17 cellular contexts compared by ENCODE assay signal in the genomic region with DNA sequence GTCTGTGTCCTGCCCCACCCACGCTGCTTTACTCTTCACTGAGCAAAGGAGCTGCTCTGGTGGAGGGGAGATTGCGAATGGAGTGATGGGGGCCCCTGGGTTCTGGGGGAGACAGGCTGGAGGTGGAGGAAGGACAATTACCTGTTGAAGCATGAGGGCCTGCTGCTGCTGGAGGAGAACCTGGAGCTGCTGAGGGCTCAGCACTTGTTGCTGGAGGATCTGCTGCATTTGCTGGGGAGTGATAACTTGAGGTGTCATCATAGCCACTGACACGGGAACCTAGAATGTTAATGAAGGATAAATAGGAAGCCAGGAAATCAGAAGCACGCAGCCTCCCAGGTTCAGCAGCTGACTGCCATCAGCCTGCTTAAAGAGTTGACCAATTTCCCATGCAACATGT.
DNase-seq lines count a peak whose midpoint lies in the region; ATAC-seq and TF ChIP-seq lines count a peak whose summit lies in the region.
"Had no signal": no experiment of that assay in that cellular context is flagged by ENCODE, and none has a peak within 500 bp of the region (broad histone marks: within the 10 kb centered on the region; RNA-seq: fewer than 3 reads in every experiment).

No MANE protein-coding gene starts in this region.

- intact Hi-C loops in CD4-positive, alpha-beta T cell (cut with DNase I, micrococcal nuclease), result no loop called here
- intact Hi-C loops in ascending aorta (cut with DNase I), result no loop called here

- H3K9me3 ChIP-seq in SK-N-SH (no peaks in the 10 kb centered on the region), ascending aorta (no peaks in the 10 kb centered on the region), neural cell (ENCODE audit: low read length) (no peaks in the 10 kb centered on the region)
- H3K9me3 ChIP-seq in CD4-positive, alpha-beta T cell (ENCODE audit: control insufficient read depth, low read length), result no peaks in the 10 kb centered on the region
- H3K9me3 ChIP-seq: body of pancreas had no signal

- no peaks in the 10 kb centered on the region for H4K20me1 ChIP-seq in SK-N-SH (ENCODE audit: insufficient read depth)
- no peaks in the 10 kb centered on the region for H4K20me1 ChIP-seq in neural cell (ENCODE audit: insufficient read depth)

- H3K4me1 ChIP-seq in SK-N-SH (ENCODE audit: control insufficient read depth in 1 of 2, insufficient read depth in 2 of 2, low read depth in 1 of 2, low read length in 1 of 2) (peaks cover 51 to 62% of the 10 kb centered on the region in 2 experiments), ascending aorta (peaks cover 14 to 77% of the 10 kb centered on the region in 2 donors)

- peaks cover 100% of the 10 kb centered on the region for H3K79me2 ChIP-seq in SK-N-SH (ENCODE audit: insufficient read depth)
- peaks cover 13% of the 10 kb centered on the region for H3K79me2 ChIP-seq in neural cell (replicated peaks; ENCODE audit: insufficient read depth, low read length)

- DNase-seq in SK-N-SH, result no peak
- no peak for DNase-seq in CD4-positive, alpha-beta T cell
- no peak for DNase-seq in ascending aorta (ENCODE audit: low spot score in 2 of 2)
- DNase-seq: activated CD4-positive, alpha-beta T cell treated with anti-CD3 and anti-CD28 coated beads for 4 hours; body of pancreas; GOT3; hypothalamus; KG1; retina had no signal

- peaks cover 15 to 42% of the 10 kb centered on the region in 2 experiments for H3K36me3 ChIP-seq in SK-N-SH (replicated peaks in 1 of 2; ENCODE audit: control insufficient read depth in 1 of 2, insufficient read depth in 2 of 2, low read length in 1 of 2)
- H3K36me3 ChIP-seq in ascending aorta, result peaks cover 16 to 27% of the 10 kb centered on the region in 2 donors
- no peaks in the 10 kb centered on the region for H3K36me3 ChIP-seq in neural cell (ENCODE audit: insufficient read depth, low read length)

- H3K27me3 Mint-ChIP-seq in CD4-positive, alpha-beta T cell, result no peaks in the 10 kb centered on the region

- WGBS in SK-N-SH (ENCODE audit: low lambda C conversion rate), result 92% methylated on average over 4 of the region's 4 CpGs

- TF ChIP-seq CTCF in SK-N-SH (IDR thresholded peaks at IDR 0.05) (no peak), ascending aorta (IDR thresholded peaks at IDR 0.05) (no peak), neural cell (IDR thresholded peaks at IDR 0.05; ENCODE audit: poor library complexity, severe bottlenecking) (no peak)
- no peak for TF ChIP-seq CTCF in CD4-positive, alpha-beta T cell (IDR thresholded peaks at IDR 0.05)

- no peaks in the 10 kb centered on the region for H3K9me3 Mint-ChIP-seq in CD4-positive, alpha-beta T cell
- H3K9me3 Mint-ChIP-seq: nephron had no signal

- H3K4me3 ChIP-seq in SK-N-SH (ENCODE audit: low read depth in 2 of 2, low read length in 1 of 2) (no peak overlapping the region), ascending aorta (no peak overlapping the region), neural cell (ENCODE audit: low read length) (peak overlapping the region; percentile 35)
- H3K4me3 ChIP-seq: body of pancreas had no signal

- peak overlapping the region; percentile 39 for H3K4me3 Mint-ChIP-seq in CD4-positive, alpha-beta T cell
- H3K4me3 Mint-ChIP-seq: nephron had no signal

- H2AFZ ChIP-seq in SK-N-SH (ENCODE audit: low read depth), result no peak overlapping the region
- H2AFZ ChIP-seq in neural cell (ENCODE audit: low read depth, low read length), result no peak overlapping the region

- H3K4me1 Mint-ChIP-seq in CD4-positive, alpha-beta T cell (ENCODE audit: low read depth), result peaks cover 100% of the 10 kb centered on the region

- no peak overlapping the region for H3K27ac Mint-ChIP-seq in CD4-positive, alpha-beta T cell

- TF ChIP-seq RAD21 in SK-N-SH (IDR thresholded peaks at IDR 0.05; ENCODE audit: low read length) (no peak), neural cell (conservative IDR thresholded peaks at IDR 0.05) (no peak)

- no peaks in the 10 kb centered on the region for H3K27me3 ChIP-seq in SK-N-SH (ENCODE audit: insufficient read depth)
- H3K27me3 ChIP-seq in CD4-positive, alpha-beta T cell (ENCODE audit: control insufficient read depth, insufficient read depth, low read length), result no peaks in the 10 kb centered on the region
- H3K27me3 ChIP-seq in ascending aorta, result no peaks in the 10 kb centered on the region
- H3K27me3 ChIP-seq in neural cell (ENCODE audit: insufficient read depth, low read depth, low read length), result no peaks in the 10 kb centered on the region
- H3K27me3 ChIP-seq: body of pancreas had no signal

- CTCF ChIA-PET in SK-N-SH (lab: Yijun Ruan, JAX), result interaction anchor here (0.7 to 1.3 kb wide), 2 partner anchors 12 to 48 kb away, joined by 3 to 4 read pairs; no protein-coding TSS in a partner anchor
- CTCF ChIA-PET in CD4-positive, alpha-beta T cell (lab: Charles Lee), result interaction anchor here (1.1 kb wide), 1 partner anchor 23 kb away, joined by 3 read pairs; no protein-coding TSS in a partner anchor

- H3K9me2 ChIP-seq in SK-N-SH, result no peaks in the 10 kb centered on the region
- no peaks in the 10 kb centered on the region for H3K9me2 ChIP-seq in neural cell (ENCODE audit: insufficient read depth, low read length)

- POLR2A ChIA-PET in SK-N-SH (lab: Yijun Ruan, JAX), result no interaction called here
- POLR2A ChIA-PET in CD4-positive, alpha-beta T cell (lab: Charles Lee), result interaction anchor here (0.6 to 8.9 kb wide), 3 partner anchors 9 to 93 kb away, joined by 3 to 104 read pairs (median 7); no protein-coding TSS in a partner anchor

- H3K9ac ChIP-seq in SK-N-SH, result no peak overlapping the region
- H3K9ac ChIP-seq in neural cell (ENCODE audit: low read length), result no peak overlapping the region

- TF ChIP-seq EP300 in SK-N-SH (IDR thresholded peaks at IDR 0.05; ENCODE audit: borderline replicate concordance in 1 of 2, low read depth in 1 of 2, low read length in 1 of 2), result no peak
- TF ChIP-seq EP300 in neural cell (conservative IDR thresholded peaks at IDR 0.05; ENCODE audit: poor library complexity, severe bottlenecking), result no peak

- H3K27ac ChIP-seq in SK-N-SH (ENCODE audit: low read depth in 2 of 2, low read length in 1 of 2), result peak overlapping the region; percentile 41 to 63; a peak in 2 of 4 replicates
- peak overlapping the region; percentile 30 for H3K27ac ChIP-seq in CD4-positive, alpha-beta T cell (ENCODE audit: low read depth, low read length)
- H3K27ac ChIP-seq in ascending aorta, result peak overlapping the region; percentile 8 to 60
- peak overlapping the region; percentile 68 for H3K27ac ChIP-seq in neural cell (ENCODE audit: low read length)
- H3K27ac ChIP-seq: 22Rv1, C4-2B had no signal

- no peak overlapping the region for H3K4me2 ChIP-seq in SK-N-SH
- H3K4me2 ChIP-seq in neural cell (ENCODE audit: low read length), result peak overlapping the region; percentile 18

- no peak for ATAC-seq in SK-N-SH treated with all-trans-retinoic acid at 6 μM for 48 hours
- ATAC-seq in CD4-positive, alpha-beta T cell (ENCODE audit: poor library complexity), result no peak
- no peak for ATAC-seq in GM21360 (IDR thresholded peaks at IDR 0.05; ENCODE audit: unreplicated experiment)
- no peak for ATAC-seq in GM19455 (IDR thresholded peaks at IDR 0.05; ENCODE audit: unreplicated experiment)
- ATAC-seq in GM21529 (IDR thresholded peaks at IDR 0.05; ENCODE audit: unreplicated experiment), result no peak
- ATAC-seq: body of pancreas had no signal

- peaks cover 31% of the 10 kb centered on the region for H3F3A ChIP-seq in SK-N-SH (replicated peaks; ENCODE audit: insufficient read depth)
- H3F3A ChIP-seq in neural cell (ENCODE audit: insufficient read depth, low read length, poor library complexity, severe bottlenecking), result no peaks in the 10 kb centered on the region

- peaks cover 82% of the 10 kb centered on the region for H3K36me3 Mint-ChIP-seq in CD4-positive, alpha-beta T cell (ENCODE audit: low read depth)

TF ChIP-seq in SK-N-SH, 30 proteins besides CTCF, POLR2A, EP300 and RAD21 (continues in another document):
- TF ChIP-seq GATA2 (CRISPR knock-in tag; IDR thresholded peaks at IDR 0.05) (no peak), YY1 (IDR thresholded peaks at IDR 0.05; ENCODE audit: low read depth) (no peak), TCF12 (IDR thresholded peaks at IDR 0.05) (no peak), NRF1 (IDR thresholded peaks at IDR 0.05; ENCODE audit: low read depth, low read length) (no peak)
- TF ChIP-seq, protein P1, sequence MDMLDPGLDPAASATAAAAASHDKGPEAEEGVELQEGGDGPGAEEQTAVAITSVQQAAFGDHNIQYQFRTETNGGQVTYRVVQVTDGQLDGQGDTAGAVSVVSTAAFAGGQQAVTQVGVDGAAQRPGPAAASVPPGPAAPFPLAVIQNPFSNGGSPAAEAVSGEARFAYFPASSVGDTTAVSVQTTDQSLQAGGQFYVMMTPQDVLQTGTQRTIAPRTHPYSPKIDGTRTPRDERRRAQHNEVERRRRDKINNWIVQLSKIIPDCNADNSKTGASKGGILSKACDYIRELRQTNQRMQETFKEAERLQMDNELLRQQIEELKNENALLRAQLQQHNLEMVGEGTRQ (IDR thresholded peaks at IDR 0.05; ENCODE audit: borderline replicate concordance, low read depth, low read length), result no peak

TF ChIP-seq in SK-N-SH treated with all-trans-retinoic acid at 6 μM for 48 hours, 23 proteins besides CTCF, POLR2A, EP300 and RAD21 (continues in another document):
- TF ChIP-seq ZNF565 (CRISPR knock-in tag; conservative IDR thresholded peaks at IDR 0.05; ENCODE audit: low read depth), result no peak
- TF ChIP-seq, protein P2, sequence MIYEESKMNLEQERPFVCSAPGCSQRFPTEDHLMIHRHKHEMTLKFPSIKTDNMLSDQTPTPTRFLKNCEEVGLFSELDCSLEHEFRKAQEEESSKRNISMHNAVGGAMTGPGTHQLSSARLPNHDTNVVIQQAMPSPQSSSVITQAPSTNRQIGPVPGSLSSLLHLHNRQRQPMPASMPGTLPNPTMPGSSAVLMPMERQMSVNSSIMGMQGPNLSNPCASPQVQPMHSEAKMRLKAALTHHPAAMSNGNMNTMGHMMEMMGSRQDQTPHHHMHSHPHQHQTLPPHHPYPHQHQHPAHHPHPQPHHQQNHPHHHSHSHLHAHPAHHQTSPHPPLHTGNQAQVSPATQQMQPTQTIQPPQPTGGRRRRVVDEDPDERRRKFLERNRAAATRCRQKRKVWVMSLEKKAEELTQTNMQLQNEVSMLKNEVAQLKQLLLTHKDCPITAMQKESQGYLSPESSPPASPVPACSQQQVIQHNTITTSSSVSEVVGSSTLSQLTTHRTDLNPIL (CRISPR knock-in tag; IDR thresholded peaks at IDR 0.05; ENCODE audit: low read depth), result no peak

TF ChIP-seq in neural cell, 6 proteins besides CTCF, POLR2A, EP300 and RAD21:
- TF ChIP-seq SMC3 (conservative IDR thresholded peaks at IDR 0.05; ENCODE audit: poor library complexity), result no peak
- no peak for TF ChIP-seq EZH2 (IDR thresholded peaks at IDR 0.05; ENCODE audit: borderline replicate concordance, insufficient read depth, low read length, poor library complexity, severe bottlenecking)
TF ChIP-seq in neural cell: peak in this region for 0.
